Comparison of ENCODE assay signal across 14 cellular contexts in genomic region chr19:24059572-24060295, GRCh38. TPM values are rescaled to one million over a fixed set of nuclear protein-coding genes. Genes with fewer than 3 reads are reported as not detected.
A peak's percentile ranks its signal among the peaks of the same experiment; 100 is the strongest.
DNase-seq lines count a peak whose midpoint lies in the region; ATAC-seq, FAIRE-seq and TF ChIP-seq lines count a peak whose summit lies in the region.
"Had no signal": no experiment of that assay in that cellular context is flagged by ENCODE, and none has a peak within 500 bp of the region (broad histone marks: within the 10 kb centered on the region; RNA-seq: fewer than 3 reads in every experiment).

No MANE protein-coding gene starts in this region.

- H3K4me1 ChIP-seq in pancreas = no peaks in the 10 kb centered on the region

- H3K27me3 ChIP-seq in bronchial epithelial cell (ENCODE audit: control insufficient read depth, insufficient read depth, low read length) (no peaks in the 10 kb centered on the region), pancreas (no peaks in the 10 kb centered on the region)

- H3K4me3 Mint-ChIP-seq in activated naive CD8-positive, alpha-beta T cell = no peak overlapping the region
- H3K4me3 Mint-ChIP-seq in activated naive CD8-positive, alpha-beta T cell treated with anti-CD3 and anti-CD28 coated beads, Interleukin-2, amount 50 U/mL, for 24 hours = no peak overlapping the region
- H3K4me3 Mint-ChIP-seq in stimulated activated effector memory CD8-positive, alpha-beta T cell treated with anti-CD3 and anti-CD28 coated beads, Interleukin-12 subunit alpha, Interleukin-12 subunit beta, amount 100 ng/mL, for 72 hours = no peak overlapping the region

- H3K4me3 ChIP-seq in bronchial epithelial cell (ENCODE audit: low read depth, low read length) (no peak overlapping the region), pancreas (no peak overlapping the region)

- intact Hi-C loops in pancreas (cut with DNase I) = no loop called here

- FAIRE-seq in bronchial epithelial cell (lab: Jason Lieb, UNC) (no peak), pancreas (lab: Jason Lieb, UNC) (no peak)
- FAIRE-seq: H54 had no signal

- H3K27ac ChIP-seq in pancreas = no peak overlapping the region

- 70 to 89% methylated on average over 2 of the region's 2 CpGs for WGBS in pancreas, 2 donors

- H3K27me3 Mint-ChIP-seq in activated naive CD8-positive, alpha-beta T cell = no peaks in the 10 kb centered on the region
- H3K27me3 Mint-ChIP-seq in activated naive CD8-positive, alpha-beta T cell treated with anti-CD3 and anti-CD28 coated beads, Interleukin-2, amount 50 U/mL, for 24 hours = no peaks in the 10 kb centered on the region

- no peak for DNase-seq in activated naive CD8-positive, alpha-beta T cell treated with anti-CD3 and anti-CD28 coated beads, Interleukin-2, amount 50 U/mL, for 24 hours
- DNase-seq in NCI-H69 (lab: John Stamatoyannopoulos, UW) (peak; percentile 10), bronchial epithelial cell (ENCODE audit: low read depth) (peak; percentile 27), pancreas (no peak), mucosa of gallbladder (ENCODE audit: low spot score) (no peak)
- DNase-seq in stimulated activated effector memory CD8-positive, alpha-beta T cell treated with anti-CD3 and anti-CD28 coated beads, Interleukin-12 subunit alpha, Interleukin-12 subunit beta, amount 100 ng/mL, for 72 hours (ENCODE audit: low spot score in 2 of 2) = no peak
- DNase-seq: EL, Karpas-422, NCI-H1105 treated with DMSO at 0.1 percent for 48 hours, NCI-H187 treated with DMSO at 0.1 percent for 48 hours, NCI-H510A had no signal

- no peaks in the 10 kb centered on the region for H3K4me1 Mint-ChIP-seq in activated naive CD8-positive, alpha-beta T cell (ENCODE audit: low read depth)
- peaks cover 33% of the 10 kb centered on the region for H3K4me1 Mint-ChIP-seq in activated naive CD8-positive, alpha-beta T cell treated with anti-CD3 and anti-CD28 coated beads, Interleukin-2, amount 50 U/mL, for 24 hours
- H3K4me1 Mint-ChIP-seq in stimulated activated effector memory CD8-positive, alpha-beta T cell treated with anti-CD3 and anti-CD28 coated beads, Interleukin-12 subunit alpha, Interleukin-12 subunit beta, amount 100 ng/mL, for 72 hours = peaks cover 31% of the 10 kb centered on the region

- TF ChIP-seq CTCF in bronchial epithelial cell (IDR thresholded peaks at IDR 0.05; ENCODE audit: insufficient read depth, low read length, severe bottlenecking) = no peak
- TF ChIP-seq CTCF in pancreas (IDR thresholded peaks at IDR 0.05) = no peak

- no peak for ATAC-seq in activated naive CD8-positive, alpha-beta T cell treated with anti-CD3 and anti-CD28 coated beads, Interleukin-2, amount 50 U/mL, for 24 hours
- no peak for ATAC-seq in stimulated activated effector memory CD8-positive, alpha-beta T cell treated with anti-CD3 and anti-CD28 coated beads, Interleukin-12 subunit alpha, Interleukin-12 subunit beta, amount 100 ng/mL, for 72 hours
- ATAC-seq in pancreas = no peak
- no peak for ATAC-seq in HG03565 (IDR thresholded peaks at IDR 0.05; ENCODE audit: unreplicated experiment)

- H3K9me3 Mint-ChIP-seq in activated naive CD8-positive, alpha-beta T cell (ENCODE audit: low read depth) = no peaks in the 10 kb centered on the region
- H3K9me3 Mint-ChIP-seq in activated naive CD8-positive, alpha-beta T cell treated with anti-CD3 and anti-CD28 coated beads, Interleukin-2, amount 50 U/mL, for 24 hours = no peaks in the 10 kb centered on the region
- no peaks in the 10 kb centered on the region for H3K9me3 Mint-ChIP-seq in stimulated activated effector memory CD8-positive, alpha-beta T cell treated with anti-CD3 and anti-CD28 coated beads, Interleukin-12 subunit alpha, Interleukin-12 subunit beta, amount 100 ng/mL, for 72 hours

- H3K36me3 ChIP-seq in bronchial epithelial cell (ENCODE audit: control insufficient read depth, insufficient read depth, low read length) (no peaks in the 10 kb centered on the region), pancreas (peaks cover 0 to 4% (median 0%) of the 10 kb centered on the region in 3 donors)

- no peaks in the 10 kb centered on the region for H3K9me3 ChIP-seq in pancreas

- H3K36me3 Mint-ChIP-seq in activated naive CD8-positive, alpha-beta T cell = peaks cover 5% of the 10 kb centered on the region
- H3K36me3 Mint-ChIP-seq in activated naive CD8-positive, alpha-beta T cell treated with anti-CD3 and anti-CD28 coated beads, Interleukin-2, amount 50 U/mL, for 24 hours (ENCODE audit: low read depth) = peaks cover 42% of the 10 kb centered on the region
- peaks cover 36% of the 10 kb centered on the region for H3K36me3 Mint-ChIP-seq in stimulated activated effector memory CD8-positive, alpha-beta T cell treated with anti-CD3 and anti-CD28 coated beads, Interleukin-12 subunit alpha, Interleukin-12 subunit beta, amount 100 ng/mL, for 72 hours

- peak overlapping the region; percentile 25 for H3K27ac Mint-ChIP-seq in activated naive CD8-positive, alpha-beta T cell
- no peak overlapping the region for H3K27ac Mint-ChIP-seq in activated naive CD8-positive, alpha-beta T cell treated with anti-CD3 and anti-CD28 coated beads, Interleukin-2, amount 50 U/mL, for 24 hours
- peak overlapping the region; percentile 66 for H3K27ac Mint-ChIP-seq in stimulated activated effector memory CD8-positive, alpha-beta T cell treated with anti-CD3 and anti-CD28 coated beads, Interleukin-12 subunit alpha, Interleukin-12 subunit beta, amount 100 ng/mL, for 72 hours

RNA-seq across cellular contexts. Expression of gene ZNF254, which starts 27.3 kb away (rescaled TPM):
- total RNA-seq in bronchial epithelial cell (7.4 and 9.6 TPM in 2 replicates), pancreas (10 to 100 TPM in 1 of 6 donors, 1 to 10 TPM in 5; 5.1 to 11.7 (median 7.6) TPM), mucosa of gallbladder (20.2 TPM)
- 1 to 10 TPM; 2.8 to 5.0 TPM for polyA plus RNA-seq in pancreas

Comparison
In these comparisons a context has a peak if more than half of its experiments do, and no peak if none do; other contexts are left out.
1. DNase-seq: peak in NCI-H69 (single experiment) and bronchial epithelial cell (single experiment); none in activated naive CD8-positive, alpha-beta T cell treated with anti-CD3 and anti-CD28 coated beads, Interleukin-2, amount 50 U/mL, for 24 hours (single experiment), stimulated activated effector memory CD8-positive, alpha-beta T cell treated with anti-CD3 and anti-CD28 coated beads, Interleukin-12 subunit alpha, Interleukin-12 subunit beta, amount 100 ng/mL, for 72 hours (0 of 2), pancreas (0 of 6) and mucosa of gallbladder (single experiment).